Comparison of ENCODE assay signal across 8 cellular contexts in the genomic region with DNA sequence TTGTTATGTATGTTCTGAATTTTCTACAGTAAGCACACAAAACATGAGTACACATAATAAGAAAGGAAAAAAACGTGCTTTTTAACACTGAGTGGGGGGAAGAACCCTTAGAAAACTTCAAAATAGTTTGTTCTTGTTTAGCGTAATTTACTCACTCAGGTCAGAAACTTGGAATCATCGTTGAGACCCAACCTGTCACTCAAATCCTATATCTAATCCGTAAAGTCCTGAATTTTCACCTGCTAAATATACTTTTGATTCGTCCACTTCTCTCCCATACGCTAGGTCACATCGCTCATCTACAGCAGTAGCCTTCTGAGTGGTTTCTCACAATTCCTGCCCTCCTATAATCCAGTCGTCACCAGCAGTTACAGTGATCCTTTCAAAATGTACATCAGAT. TPM values are rescaled to one million over a fixed set of nuclear protein-coding genes. Genes with fewer than 3 reads are reported as not detected.
DNase-seq lines count a peak whose midpoint lies in the region; ATAC-seq and TF ChIP-seq lines count a peak whose summit lies in the region.

No MANE protein-coding gene starts in this region.

- intact Hi-C loops in right cardiac atrium (cut with DNase I): no loop called here

- POLR2A ChIA-PET in T-cell (lab: Charles Lee): interaction anchor here in 1 of 2 donors (0.8 kb wide), 1 partner anchor 12 kb away, joined by 11 read pairs; no protein-coding TSS in a partner anchor

- peaks cover 5% of the 10 kb centered on the region for H3K27me3 ChIP-seq in H7 (ENCODE audit: control insufficient read depth, insufficient read depth, low read length)
- H3K27me3 ChIP-seq in right cardiac atrium (ENCODE audit: control insufficient read depth, insufficient read depth): no peaks in the 10 kb centered on the region
- H3K27me3 ChIP-seq in smooth muscle cell (ENCODE audit: low read depth): no peaks in the 10 kb centered on the region

- H3K9me3 ChIP-seq in right cardiac atrium (ENCODE audit: control insufficient read depth, low read length) (no peaks in the 10 kb centered on the region), smooth muscle cell (replicated peaks; ENCODE audit: low read depth) (no peaks in the 10 kb centered on the region)

- H3K9ac ChIP-seq in smooth muscle cell (ENCODE audit: low read depth): peak overlapping the region; percentile 73

- peaks cover 25% of the 10 kb centered on the region for H3K36me3 Mint-ChIP-seq in T-cell

- peak overlapping the region; percentile 96 to 97 (median 96) for H3K4me3 Mint-ChIP-seq in T-cell

- peaks cover 10 to 24% (median 22%) of the 10 kb centered on the region in 3 donors for H3K4me1 Mint-ChIP-seq in T-cell

- CTCF ChIA-PET in T-cell (lab: Charles Lee): interaction anchor here in 1 of 2 donors (0.9 to 1.5 kb wide), 2 partner anchors 384 to 442 kb away, joined by 3 to 5 read pairs; partner anchors contain the start of gene MOB1A

- H3K4me1 ChIP-seq in right cardiac atrium (ENCODE audit: control insufficient read depth, insufficient read depth, low read length) (no peaks in the 10 kb centered on the region), smooth muscle cell (ENCODE audit: low read depth) (peaks cover 9% of the 10 kb centered on the region)

- H3K4me3 ChIP-seq in H7 (ENCODE audit: insufficient read depth, low read depth, low read length): peak overlapping the region; percentile 70
- peak overlapping the region; percentile 93 for H3K4me3 ChIP-seq in right cardiac atrium (ENCODE audit: low read length)
- H3K4me3 ChIP-seq in smooth muscle cell: peak overlapping the region; percentile 90

- peaks cover 0 to 2% (median 0%) of the 10 kb centered on the region in 3 donors for H3K9me3 Mint-ChIP-seq in T-cell

- no peaks in the 10 kb centered on the region for H3K27me3 Mint-ChIP-seq in T-cell

- DNase-seq in H7 (no peak), T-cell (no peak), right cardiac atrium (no peak), smooth muscle cell (lab: John Stamatoyannopoulos, UW; ENCODE audit: unreplicated experiment) (no peak), AG08396 (ENCODE audit: low spot score) (no peak), NCI-H1105 treated with DMSO at 0.1 percent for 48 hours (lab: John Stamatoyannopoulos, UW) (no peak), amniotic stem cell (lab: John Stamatoyannopoulos, UW) (no peak)

- H3K27ac Mint-ChIP-seq in T-cell: peak overlapping the region; percentile 83 to 88

- H3K36me3 ChIP-seq in H7 (replicated peaks; ENCODE audit: control insufficient read depth, insufficient read depth, low read length): peaks cover 2% of the 10 kb centered on the region
- no peaks in the 10 kb centered on the region for H3K36me3 ChIP-seq in smooth muscle cell (ENCODE audit: low read depth)

- H3K79me2 ChIP-seq in smooth muscle cell (ENCODE audit: low read depth): peaks cover 13% of the 10 kb centered on the region

- no peaks in the 10 kb centered on the region for H4K20me1 ChIP-seq in smooth muscle cell (ENCODE audit: low read depth)

- H3K27ac ChIP-seq in right cardiac atrium (ENCODE audit: low read length) (peak overlapping the region; percentile 68), smooth muscle cell (ENCODE audit: low read depth) (peak overlapping the region; percentile 49)

- TF ChIP-seq CTCF in smooth muscle cell (IDR thresholded peaks at IDR 0.05; ENCODE audit: borderline replicate concordance, insufficient read depth, poor library complexity, severe bottlenecking): no peak

- no peak for ATAC-seq in T-cell (replicated peaks in 1 of 4)
- no peak for ATAC-seq in right cardiac atrium
- no peak for ATAC-seq in GM21576 (IDR thresholded peaks at IDR 0.05; ENCODE audit: unreplicated experiment)

- H3K4me2 ChIP-seq in smooth muscle cell: peak overlapping the region; percentile 97

- H2AFZ ChIP-seq in smooth muscle cell (ENCODE audit: low read depth): peak overlapping the region; percentile 84

- no peaks in the 10 kb centered on the region for H3F3A ChIP-seq in smooth muscle cell (ENCODE audit: low read depth)

- WGBS in right cardiac atrium: 8% methylated on average over 8 of the region's 8 CpGs
- 29% methylated on average over 8 of the region's 8 CpGs for WGBS in smooth muscle cell (ENCODE audit: low lambda C conversion rate)

RNA-seq across cellular contexts. Expression of gene TPRKB, which starts 0.8 kb away (rescaled TPM):
- total RNA-seq in H7 (2014; rRNA removed; shearing (Covaris generic)): 35.1 and 43.2 TPM in 2 replicates
- 10 to 100 TPM; 17.2 to 23.5 (median 20.1) TPM for total RNA-seq in T-cell
- 10 to 100 TPM; 19.2 to 30.2 (median 26.2) TPM for total RNA-seq in right cardiac atrium
- polyA plus RNA-seq in right cardiac atrium: 74.1 TPM
- 62.3 and 70.0 TPM in 2 replicates for total RNA-seq in smooth muscle cell
- polyA plus RNA-seq in smooth muscle cell: 48.9 and 53.1 TPM in 2 replicates

RNA-seq across cellular contexts. Expression of gene DUSP11, which starts 43.5 kb away (rescaled TPM):
- total RNA-seq in H7 (2014; rRNA removed; shearing (Covaris generic)): 28.7 and 35.8 TPM in 2 replicates
- total RNA-seq in T-cell: 10 to 100 TPM; 36.7 to 44.0 (median 38.4) TPM
- 10 to 100 TPM; 13.0 to 16.2 (median 14.4) TPM for total RNA-seq in right cardiac atrium
- 14.7 TPM for polyA plus RNA-seq in right cardiac atrium
- total RNA-seq in smooth muscle cell: 70.3 and 75.2 TPM in 2 replicates
- polyA plus RNA-seq in smooth muscle cell: 43.7 and 56.6 TPM in 2 replicates

RNA-seq across cellular contexts. Expression of gene C2orf78, which starts 47.6 kb away (rescaled TPM):
- 0.15 TPM in 1 of 2 replicates, not detected in the other for total RNA-seq in H7 (2014; rRNA removed; shearing (Covaris generic))
- total RNA-seq in T-cell: not detected
- total RNA-seq in right cardiac atrium: not detected
- polyA plus RNA-seq in right cardiac atrium: not detected
- not detected in 2 replicates for total RNA-seq in smooth muscle cell
- not detected in 2 replicates for polyA plus RNA-seq in smooth muscle cell
